1 cellular context compared by ENCODE assay signal in the genomic region with DNA sequence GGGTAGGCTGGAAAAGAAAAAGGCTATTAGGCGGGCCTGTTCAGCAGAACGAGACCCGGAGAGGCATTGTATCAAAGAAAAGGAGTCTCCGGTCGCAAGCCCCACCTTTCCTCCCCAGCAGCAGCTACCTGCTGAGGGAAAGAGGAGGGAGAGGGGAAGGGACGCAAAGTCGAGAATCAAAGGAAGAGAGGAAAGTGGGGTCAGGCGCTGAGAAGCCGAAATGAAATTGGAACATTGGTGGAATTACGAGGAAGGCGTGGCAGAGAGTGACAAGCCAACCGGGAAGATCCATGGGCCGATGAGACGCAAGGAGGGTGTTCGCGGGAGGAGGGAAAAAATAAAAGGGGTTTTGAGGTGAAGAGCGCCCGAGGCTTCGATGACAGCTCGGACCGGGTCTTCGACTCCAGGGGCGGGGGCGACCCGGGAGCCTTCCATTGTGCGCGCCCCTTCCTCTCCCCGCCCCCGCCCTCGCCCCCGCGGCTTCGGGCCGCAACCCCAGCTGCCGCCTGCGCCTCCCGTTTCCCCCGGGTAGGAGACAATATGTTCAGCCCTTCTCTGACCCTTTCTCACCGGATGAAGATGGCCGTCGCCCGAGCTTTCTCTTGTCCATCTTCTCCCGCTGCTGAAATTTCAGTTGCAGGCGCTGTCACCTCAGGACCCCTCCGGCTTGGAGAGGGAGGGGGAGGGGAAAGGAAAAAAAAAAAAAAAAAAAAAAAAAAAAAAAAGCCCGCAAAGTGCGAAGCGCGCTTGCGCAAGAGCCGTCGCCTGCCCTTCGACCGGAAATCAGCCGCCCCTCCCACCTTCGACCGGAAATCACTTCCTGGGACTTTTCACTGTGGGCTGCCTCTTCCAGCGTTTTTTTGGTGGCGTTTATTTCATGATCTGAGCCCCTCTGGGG.
TF ChIP-seq lines count a peak whose summit lies in the region.

A gene with protein sequence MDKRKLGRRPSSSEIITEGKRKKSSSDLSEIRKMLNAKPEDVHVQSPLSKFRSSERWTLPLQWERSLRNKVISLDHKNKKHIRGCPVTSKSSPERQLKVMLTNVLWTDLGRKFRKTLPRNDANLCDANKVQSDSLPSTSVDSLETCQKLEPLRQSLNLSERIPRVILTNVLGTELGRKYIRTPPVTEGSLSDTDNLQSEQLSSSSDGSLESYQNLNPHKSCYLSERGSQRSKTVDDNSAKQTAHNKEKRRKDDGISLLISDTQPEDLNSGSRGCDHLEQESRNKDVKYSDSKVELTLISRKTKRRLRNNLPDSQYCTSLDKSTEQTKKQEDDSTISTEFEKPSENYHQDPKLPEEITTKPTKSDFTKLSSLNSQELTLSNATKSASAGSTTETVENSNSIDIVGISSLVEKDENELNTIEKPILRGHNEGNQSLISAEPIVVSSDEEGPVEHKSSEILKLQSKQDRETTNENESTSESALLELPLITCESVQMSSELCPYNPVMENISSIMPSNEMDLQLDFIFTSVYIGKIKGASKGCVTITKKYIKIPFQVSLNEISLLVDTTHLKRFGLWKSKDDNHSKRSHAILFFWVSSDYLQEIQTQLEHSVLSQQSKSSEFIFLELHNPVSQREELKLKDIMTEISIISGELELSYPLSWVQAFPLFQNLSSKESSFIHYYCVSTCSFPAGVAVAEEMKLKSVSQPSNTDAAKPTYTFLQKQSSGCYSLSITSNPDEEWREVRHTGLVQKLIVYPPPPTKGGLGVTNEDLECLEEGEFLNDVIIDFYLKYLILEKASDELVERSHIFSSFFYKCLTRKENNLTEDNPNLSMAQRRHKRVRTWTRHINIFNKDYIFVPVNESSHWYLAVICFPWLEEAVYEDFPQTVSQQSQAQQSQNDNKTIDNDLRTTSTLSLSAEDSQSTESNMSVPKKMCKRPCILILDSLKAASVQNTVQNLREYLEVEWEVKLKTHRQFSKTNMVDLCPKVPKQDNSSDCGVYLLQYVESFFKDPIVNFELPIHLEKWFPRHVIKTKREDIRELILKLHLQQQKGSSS (minus strand): TSS at position 692 of the 898 bp plus-strand sequence. CDS start 82 bp downstream, at position 610.

TF ChIP-seq in HepG2, 621 proteins besides CTCF, POLR2A, EP300 and RAD21 (continued from another document and continues in another):
- TF ChIP-seq, protein P1, sequence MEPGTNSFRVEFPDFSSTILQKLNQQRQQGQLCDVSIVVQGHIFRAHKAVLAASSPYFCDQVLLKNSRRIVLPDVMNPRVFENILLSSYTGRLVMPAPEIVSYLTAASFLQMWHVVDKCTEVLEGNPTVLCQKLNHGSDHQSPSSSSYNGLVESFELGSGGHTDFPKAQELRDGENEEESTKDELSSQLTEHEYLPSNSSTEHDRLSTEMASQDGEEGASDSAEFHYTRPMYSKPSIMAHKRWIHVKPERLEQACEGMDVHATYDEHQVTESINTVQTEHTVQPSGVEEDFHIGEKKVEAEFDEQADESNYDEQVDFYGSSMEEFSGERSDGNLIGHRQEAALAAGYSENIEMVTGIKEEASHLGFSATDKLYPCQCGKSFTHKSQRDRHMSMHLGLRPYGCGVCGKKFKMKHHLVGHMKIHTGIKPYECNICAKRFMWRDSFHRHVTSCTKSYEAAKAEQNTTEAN (CRISPR knock-in tag; conservative IDR thresholded peaks at IDR 0.05) = no peak
- TF ChIP-seq HOXD1 (CRISPR knock-in tag; IDR thresholded peaks at IDR 0.05) (no peak), ZBTB37 (CRISPR knock-in tag; IDR thresholded peaks at IDR 0.05) (no peak), ZNF891 (CRISPR knock-in tag; IDR thresholded peaks at IDR 0.05) (0 out of 2 replicates have a peak, but pooled peaks have one; percentile 18), NR2C2 (CRISPR knock-in tag; IDR thresholded peaks at IDR 0.05; ENCODE audit: borderline replicate concordance) (peak; percentile 82), ZNF230 (CRISPR knock-in tag; IDR thresholded peaks at IDR 0.05) (no peak), ZNF10 (CRISPR knock-in tag; IDR thresholded peaks at IDR 0.05; ENCODE audit: borderline replicate concordance, low read depth) (no peak), TBP (CRISPR knock-in tag; IDR thresholded peaks at IDR 0.05) (no peak), THAP11 (CRISPR knock-in tag; IDR thresholded peaks at IDR 0.05) (peak; percentile 28), ZBTB21 (CRISPR knock-in tag; IDR thresholded peaks at IDR 0.05) (no peak), ZNF142 (CRISPR knock-in tag; IDR thresholded peaks at IDR 0.05) (0 out of 2 replicates have a peak, but pooled peaks have one; percentile 46), AGO1 (IDR thresholded peaks at IDR 0.05; ENCODE audit: low read depth, low read length, poor library complexity, severe bottlenecking) (no peak), ZNF383 (CRISPR knock-in tag; IDR thresholded peaks at IDR 0.05; ENCODE audit: borderline replicate concordance) (no peak), ARNT2 (CRISPR knock-in tag; IDR thresholded peaks at IDR 0.05; ENCODE audit: low read depth) (no peak), ATF3 (CRISPR knock-in tag; IDR thresholded peaks at IDR 0.05) (no peak), NFE2 (CRISPR knock-in tag; IDR thresholded peaks at IDR 0.05) (no peak), FOSL1 (CRISPR knock-in tag; IDR thresholded peaks at IDR 0.05; ENCODE audit: borderline replicate concordance) (no peak), ZNF598 (CRISPR knock-in tag; IDR thresholded peaks at IDR 0.05; ENCODE audit: borderline replicate concordance) (no peak), ATF1 (CRISPR knock-in tag; IDR thresholded peaks at IDR 0.05) (no peak), NFIB (CRISPR knock-in tag; IDR thresholded peaks at IDR 0.05; ENCODE audit: borderline replicate concordance) (no peak), SMARCE1 (IDR thresholded peaks at IDR 0.05; ENCODE audit: borderline replicate concordance) (no peak), RARA (CRISPR knock-in tag; IDR thresholded peaks at IDR 0.05) (peak; percentile 5; the same call in 1 of the 2 replicates), ZNF333 (CRISPR knock-in tag; IDR thresholded peaks at IDR 0.05; ENCODE audit: borderline replicate concordance) (no peak), HHEX (CRISPR knock-in tag; IDR thresholded peaks at IDR 0.05) (no peak), SKI (IDR thresholded peaks at IDR 0.05; ENCODE audit: partially characterized antibody) (no peak), ZNF780A (CRISPR knock-in tag; IDR thresholded peaks at IDR 0.05) (no peak), POGZ (CRISPR knock-in tag; IDR thresholded peaks at IDR 0.05) (peak; percentile 32)
- TF ChIP-seq, protein P2, sequence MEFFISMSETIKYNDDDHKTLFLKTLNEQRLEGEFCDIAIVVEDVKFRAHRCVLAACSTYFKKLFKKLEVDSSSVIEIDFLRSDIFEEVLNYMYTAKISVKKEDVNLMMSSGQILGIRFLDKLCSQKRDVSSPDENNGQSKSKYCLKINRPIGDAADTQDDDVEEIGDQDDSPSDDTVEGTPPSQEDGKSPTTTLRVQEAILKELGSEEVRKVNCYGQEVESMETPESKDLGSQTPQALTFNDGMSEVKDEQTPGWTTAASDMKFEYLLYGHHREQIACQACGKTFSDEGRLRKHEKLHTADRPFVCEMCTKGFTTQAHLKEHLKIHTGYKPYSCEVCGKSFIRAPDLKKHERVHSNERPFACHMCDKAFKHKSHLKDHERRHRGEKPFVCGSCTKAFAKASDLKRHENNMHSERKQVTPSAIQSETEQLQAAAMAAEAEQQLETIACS (CRISPR knock-in tag; IDR thresholded peaks at IDR 0.05) = no peak
- TF ChIP-seq, protein P3, sequence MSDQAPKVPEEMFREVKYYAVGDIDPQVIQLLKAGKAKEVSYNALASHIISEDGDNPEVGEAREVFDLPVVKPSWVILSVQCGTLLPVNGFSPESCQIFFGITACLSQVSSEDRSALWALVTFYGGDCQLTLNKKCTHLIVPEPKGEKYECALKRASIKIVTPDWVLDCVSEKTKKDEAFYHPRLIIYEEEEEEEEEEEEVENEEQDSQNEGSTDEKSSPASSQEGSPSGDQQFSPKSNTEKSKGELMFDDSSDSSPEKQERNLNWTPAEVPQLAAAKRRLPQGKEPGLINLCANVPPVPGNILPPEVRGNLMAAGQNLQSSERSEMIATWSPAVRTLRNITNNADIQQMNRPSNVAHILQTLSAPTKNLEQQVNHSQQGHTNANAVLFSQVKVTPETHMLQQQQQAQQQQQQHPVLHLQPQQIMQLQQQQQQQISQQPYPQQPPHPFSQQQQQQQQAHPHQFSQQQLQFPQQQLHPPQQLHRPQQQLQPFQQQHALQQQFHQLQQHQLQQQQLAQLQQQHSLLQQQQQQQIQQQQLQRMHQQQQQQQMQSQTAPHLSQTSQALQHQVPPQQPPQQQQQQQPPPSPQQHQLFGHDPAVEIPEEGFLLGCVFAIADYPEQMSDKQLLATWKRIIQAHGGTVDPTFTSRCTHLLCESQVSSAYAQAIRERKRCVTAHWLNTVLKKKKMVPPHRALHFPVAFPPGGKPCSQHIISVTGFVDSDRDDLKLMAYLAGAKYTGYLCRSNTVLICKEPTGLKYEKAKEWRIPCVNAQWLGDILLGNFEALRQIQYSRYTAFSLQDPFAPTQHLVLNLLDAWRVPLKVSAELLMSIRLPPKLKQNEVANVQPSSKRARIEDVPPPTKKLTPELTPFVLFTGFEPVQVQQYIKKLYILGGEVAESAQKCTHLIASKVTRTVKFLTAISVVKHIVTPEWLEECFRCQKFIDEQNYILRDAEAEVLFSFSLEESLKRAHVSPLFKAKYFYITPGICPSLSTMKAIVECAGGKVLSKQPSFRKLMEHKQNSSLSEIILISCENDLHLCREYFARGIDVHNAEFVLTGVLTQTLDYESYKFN (CRISPR knock-in tag; conservative IDR thresholded peaks at IDR 0.05) = 0 out of 2 replicates have a peak, but pooled peaks have one; percentile 28
- TF ChIP-seq, protein P4, sequence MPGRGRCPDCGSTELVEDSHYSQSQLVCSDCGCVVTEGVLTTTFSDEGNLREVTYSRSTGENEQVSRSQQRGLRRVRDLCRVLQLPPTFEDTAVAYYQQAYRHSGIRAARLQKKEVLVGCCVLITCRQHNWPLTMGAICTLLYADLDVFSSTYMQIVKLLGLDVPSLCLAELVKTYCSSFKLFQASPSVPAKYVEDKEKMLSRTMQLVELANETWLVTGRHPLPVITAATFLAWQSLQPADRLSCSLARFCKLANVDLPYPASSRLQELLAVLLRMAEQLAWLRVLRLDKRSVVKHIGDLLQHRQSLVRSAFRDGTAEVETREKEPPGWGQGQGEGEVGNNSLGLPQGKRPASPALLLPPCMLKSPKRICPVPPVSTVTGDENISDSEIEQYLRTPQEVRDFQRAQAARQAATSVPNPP (CRISPR knock-in tag; IDR thresholded peaks at IDR 0.05) = peak; percentile 40; the same call in 1 of the 2 replicates
- TF ChIP-seq, protein P5, sequence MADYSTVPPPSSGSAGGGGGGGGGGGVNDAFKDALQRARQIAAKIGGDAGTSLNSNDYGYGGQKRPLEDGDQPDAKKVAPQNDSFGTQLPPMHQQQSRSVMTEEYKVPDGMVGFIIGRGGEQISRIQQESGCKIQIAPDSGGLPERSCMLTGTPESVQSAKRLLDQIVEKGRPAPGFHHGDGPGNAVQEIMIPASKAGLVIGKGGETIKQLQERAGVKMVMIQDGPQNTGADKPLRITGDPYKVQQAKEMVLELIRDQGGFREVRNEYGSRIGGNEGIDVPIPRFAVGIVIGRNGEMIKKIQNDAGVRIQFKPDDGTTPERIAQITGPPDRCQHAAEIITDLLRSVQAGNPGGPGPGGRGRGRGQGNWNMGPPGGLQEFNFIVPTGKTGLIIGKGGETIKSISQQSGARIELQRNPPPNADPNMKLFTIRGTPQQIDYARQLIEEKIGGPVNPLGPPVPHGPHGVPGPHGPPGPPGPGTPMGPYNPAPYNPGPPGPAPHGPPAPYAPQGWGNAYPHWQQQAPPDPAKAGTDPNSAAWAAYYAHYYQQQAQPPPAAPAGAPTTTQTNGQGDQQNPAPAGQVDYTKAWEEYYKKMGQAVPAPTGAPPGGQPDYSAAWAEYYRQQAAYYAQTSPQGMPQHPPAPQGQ (CRISPR knock-in tag; IDR thresholded peaks at IDR 0.05; ENCODE audit: borderline replicate concordance) = no peak
